25 cellular contexts compared by ENCODE assay signal in genomic region chr6:157452096-157452495, GRCh38.
"Had no signal": no experiment of that assay in that cellular context is flagged by ENCODE, and none has a peak within 500 bp of the region (broad histone marks: within the 10 kb centered on the region; RNA-seq: fewer than 3 reads in every experiment).

No MANE protein-coding gene starts in this region.

- ATAC-seq: activated T-cell treated with anti-CD3 and anti-CD28 coated beads, Interleukin-2, amount 50 U/mL, for 4 hours had no signal

- H3K27ac ChIP-seq: brain microvascular endothelial cell, Peyer's patch, RWPE1, SJCRH30, VCaP had no signal

- H3K9ac ChIP-seq: SK-N-SH had no signal

- H3K9me3 ChIP-seq: Peyer's patch, SJCRH30, SK-N-SH had no signal

- DNase-seq: activated CD4-positive, alpha-beta memory T cell treated with anti-CD3 and anti-CD28 coated beads for 36 hours; activated CD4-positive, alpha-beta T cell treated with anti-CD3 and anti-CD28 coated beads, Interleukin-2, amount 10 ng/mL, durations not matched to agents 7 days and 5 days; activated CD4-positive, CD25-positive, alpha-beta regulatory T cell; activated CD8-positive, alpha-beta memory T cell treated with anti-CD3 and anti-CD28 coated beads for 24 hours; activated gamma-delta T cell; activated naive CD4-positive, alpha-beta T cell treated with anti-CD3 and anti-CD28 coated beads, Interleukin-2, amount 10 ng/mL, durations not matched to agents 7 days and 5 days; activated naive CD8-positive, alpha-beta T cell treated with anti-CD3 and anti-CD28 coated beads for 36 hours; activated T-cell treated with anti-CD3 and anti-CD28 coated beads, Interleukin-2, amount 50 U/mL, for 4 hours; brain microvascular endothelial cell; caudate nucleus; Karpas-422; MM.1S; NCI-H1105; NCI-H1436; NCI-H1694 treated with DMSO at 0.1 percent for 48 hours; NCI-H2029 treated with DMSO at 0.1 percent for 48 hours; NCI-H2171 treated with DMSO at 0.1 percent for 48 hours; NCI-H510A treated with DMSO at 0.1 percent for 48 hours; Peyer's patch; Right ventricle myocardium superior; SJCRH30; SK-N-SH; T-helper 1 cell had no signal

- H3K4me1 ChIP-seq: Peyer's patch, SJCRH30 had no signal

- H3K27me3 ChIP-seq: brain microvascular endothelial cell, Peyer's patch, SJCRH30 had no signal

- H3K4me2 ChIP-seq: SK-N-SH had no signal

- H3K36me3 ChIP-seq: brain microvascular endothelial cell, Peyer's patch, SJCRH30 had no signal

- H3K4me3 ChIP-seq: Peyer's patch, SJCRH30 had no signal
